In the genomic region with DNA sequence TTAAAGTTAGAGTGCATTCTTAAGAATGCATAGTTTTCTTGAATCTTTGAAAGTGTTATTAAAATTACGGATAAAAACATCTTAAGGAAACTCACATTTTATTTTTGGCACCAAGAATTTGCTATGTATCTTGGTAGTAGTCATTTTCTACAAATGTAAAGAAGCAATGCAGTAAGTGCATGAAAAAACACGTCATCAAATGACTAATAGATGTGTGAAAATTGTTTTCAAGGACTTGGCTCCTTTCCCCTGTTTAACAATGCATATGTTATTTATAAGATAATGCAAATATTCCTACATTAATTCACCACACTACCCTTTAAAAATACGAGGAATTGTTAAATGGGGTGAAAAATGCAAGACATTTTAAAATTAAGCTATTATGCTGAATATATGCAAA, we compare ENCODE assay signal across 25 cellular contexts.
"Had no signal": no experiment of that assay in that cellular context is flagged by ENCODE, and none has a peak within 500 bp of the region (broad histone marks: within the 10 kb centered on the region; RNA-seq: fewer than 3 reads in every experiment).

No MANE protein-coding gene starts in this region.

- H3K27me3 ChIP-seq: Peyer's patch had no signal

- H3K4me3 ChIP-seq: Peyer's patch had no signal

- H3K36me3 ChIP-seq: Peyer's patch had no signal

- DNase-seq: activated B cell treated with CpG ODN at 0.5 μM for 24 hours; activated CD4-positive, alpha-beta memory T cell treated with anti-CD3 and anti-CD28 coated beads for 36 hours; activated CD4-positive, alpha-beta T cell treated with anti-CD3 and anti-CD28 coated beads for 1 hour; activated CD4-positive, alpha-beta T cell treated with anti-CD3 and anti-CD28 coated beads, Interleukin-2, amount 10 ng/mL, durations not matched to agents 24 days and 14 days; activated CD8-positive, alpha-beta memory T cell treated with anti-CD3 and anti-CD28 coated beads for 24 hours; activated effector memory CD4-positive, alpha-beta T cell treated with anti-CD3 and anti-CD28 coated beads, Interleukin-2, amount 50 U/mL, for 16 hours; activated naive CD4-positive, alpha-beta T cell treated with Interleukin-2 at 50 U/mL for 16 hours; activated T-cell treated with anti-CD3 and anti-CD28 coated beads, Interleukin-2, amount 50 U/mL, for 4 hours; amygdala; cerebellar nuclear complex; Karpas-422; NCI-H1105 treated with DMSO at 0.1 percent for 48 hours; NCI-H1436 treated with DMSO at 0.1 percent for 48 hours; NCI-H187; NCI-H2081; NCI-H510A treated with DMSO at 0.1 percent for 48 hours; NCI-H69; NK-92 treated with Interleukin-12 subunit alpha and Interleukin-12 subunit beta, amount 100 ng/mL, for 24 hours; OCI-M1; Peyer's patch; SIG-M5; T-helper 17 cell; T-helper 9 cell had no signal

- H3K27ac Mint-ChIP-seq: activated B cell treated with CpG ODN at 0.5 μM for 24 hours; activated CD4-positive, alpha-beta memory T cell treated with anti-CD3 and anti-CD28 coated beads for 36 hours; activated CD4-positive, alpha-beta T cell treated with anti-CD3 and anti-CD28 coated beads, Interleukin-2, amount 10 ng/mL, durations not matched to agents 24 days and 14 days; activated naive CD8-positive, alpha-beta T cell; brain; T-helper 17 cell had no signal

- ATAC-seq: activated T-cell treated with anti-CD3 and anti-CD28 coated beads, Interleukin-2, amount 50 U/mL, for 4 hours; T-helper 17 cell had no signal

- H3K4me1 Mint-ChIP-seq: activated B cell treated with CpG ODN at 0.5 μM for 24 hours; activated CD4-positive, alpha-beta T cell treated with anti-CD3 and anti-CD28 coated beads, Interleukin-2, amount 10 ng/mL, durations not matched to agents 24 days and 14 days; T-helper 17 cell had no signal

- H3K27ac ChIP-seq: Peyer's patch had no signal

- H3K4me3 Mint-ChIP-seq: activated B cell treated with CpG ODN at 0.5 μM for 24 hours; activated CD4-positive, alpha-beta memory T cell treated with anti-CD3 and anti-CD28 coated beads for 36 hours; activated CD4-positive, alpha-beta T cell treated with anti-CD3 and anti-CD28 coated beads, Interleukin-2, amount 10 ng/mL, durations not matched to agents 24 days and 14 days; activated naive CD8-positive, alpha-beta T cell; activated T-cell treated with anti-CD3 and anti-CD28 coated beads, Interleukin-2, amount 50 U/mL, for 4 hours; brain; T-helper 17 cell had no signal

- H3K36me3 Mint-ChIP-seq: activated CD4-positive, alpha-beta memory T cell treated with anti-CD3 and anti-CD28 coated beads for 36 hours; activated naive CD8-positive, alpha-beta T cell; brain had no signal

- H3K4me1 ChIP-seq: Peyer's patch had no signal

- H3K27me3 Mint-ChIP-seq: activated B cell treated with CpG ODN at 0.5 μM for 24 hours; activated CD4-positive, alpha-beta memory T cell treated with anti-CD3 and anti-CD28 coated beads for 36 hours; activated CD4-positive, alpha-beta T cell treated with anti-CD3 and anti-CD28 coated beads, Interleukin-2, amount 10 ng/mL, durations not matched to agents 24 days and 14 days; activated naive CD8-positive, alpha-beta T cell; brain; T-helper 17 cell had no signal
